ENCODE assay signal across 9 cellular contexts in the genomic region with DNA sequence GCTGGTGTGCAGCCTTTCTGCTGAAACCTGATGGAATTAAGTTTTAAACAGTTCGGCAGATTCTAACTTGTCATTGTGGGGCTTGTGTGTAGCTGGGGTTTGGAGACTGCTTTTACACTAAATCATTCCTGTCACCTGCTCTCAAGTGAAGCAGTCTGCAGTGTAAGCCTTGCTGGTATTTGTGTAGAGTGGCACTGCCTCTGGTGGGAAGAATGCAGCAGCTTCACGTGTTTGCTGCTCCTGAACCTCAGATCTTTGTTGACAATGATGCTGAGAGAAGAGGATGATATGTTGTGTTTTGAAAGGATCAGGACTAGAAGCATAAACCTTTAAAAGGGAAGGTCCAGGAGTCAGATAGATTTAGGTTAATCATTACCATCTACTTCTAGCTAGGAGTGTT.
DNase-seq lines count a peak whose midpoint lies in the region; ATAC-seq and TF ChIP-seq lines count a peak whose summit lies in the region.
"Had no signal": no experiment of that assay in that cellular context is flagged by ENCODE, and none has a peak within 500 bp of the region (broad histone marks: within the 10 kb centered on the region; RNA-seq: fewer than 3 reads in every experiment).

No MANE protein-coding gene starts in this region.

- H3K36me3 ChIP-seq in mesenchymal stem cell (ENCODE audit: control insufficient read depth in 1 of 2, insufficient read depth in 2 of 2, low read depth in 1 of 2, low read length in 2 of 2) = peaks cover 0 to 16% of the 10 kb centered on the region in 2 experiments

- no peak overlapping the region for H2BK5ac ChIP-seq in mesenchymal stem cell (ENCODE audit: low read depth, low read length, poor library complexity, severe bottlenecking)

- no peak overlapping the region for H3K27ac ChIP-seq in mesenchymal stem cell (ENCODE audit: low read length, poor library complexity, severe bottlenecking)

- H3K36me3 Mint-ChIP-seq in HFFc6 (ENCODE audit: low read depth) = no peaks in the 10 kb centered on the region

- no peak overlapping the region for H3K23ac ChIP-seq in mesenchymal stem cell (ENCODE audit: low read length in 2 of 2)

- no peaks in the 10 kb centered on the region for H3K9me3 ChIP-seq in mesenchymal stem cell (ENCODE audit: control insufficient read depth, low read length)

- no peak overlapping the region for H2AK5ac ChIP-seq in mesenchymal stem cell (ENCODE audit: low read length, severe bottlenecking)

- ATAC-seq in GM18868 (IDR thresholded peaks at IDR 0.05; ENCODE audit: unreplicated experiment) (no peak), GM19467 (IDR thresholded peaks at IDR 0.05; ENCODE audit: unreplicated experiment) (no peak)

- H2AFZ ChIP-seq in mesenchymal stem cell (ENCODE audit: low read depth, low read length) = no peak overlapping the region

- no peak overlapping the region for H2BK12ac ChIP-seq in mesenchymal stem cell (ENCODE audit: low read length in 2 of 2)

- no peak overlapping the region for H3K4me3 ChIP-seq in AG10803 (ENCODE audit: low read length)
- H3K4me3 ChIP-seq in mesenchymal stem cell (ENCODE audit: insufficient read depth in 1 of 2, low read depth in 1 of 2, low read length in 2 of 2) = no peak overlapping the region

- H3K4me1 ChIP-seq in mesenchymal stem cell (ENCODE audit: control insufficient read depth, insufficient read depth, low read depth, low read length) = peaks cover 5% of the 10 kb centered on the region

- H3K18ac ChIP-seq in mesenchymal stem cell (ENCODE audit: low read depth in 1 of 2, low read length in 2 of 2) = no peak overlapping the region

- no peaks in the 10 kb centered on the region for H3K27me3 Mint-ChIP-seq in HFFc6 (ENCODE audit: insufficient read depth)

- peaks cover 17% of the 10 kb centered on the region for H3K79me1 ChIP-seq in mesenchymal stem cell (replicated peaks; ENCODE audit: low read length, poor library complexity, severe bottlenecking)

- H3K4ac ChIP-seq in mesenchymal stem cell (ENCODE audit: low read depth in 1 of 2, low read length in 2 of 2) = no peak overlapping the region

- DNase-seq in AG10803 (ENCODE audit: low read depth) (peak; percentile 9), HFFc6 (peak; percentile 51), ecto neural progenitor cell (ENCODE audit: low spot score) (peak; percentile 53), mesenchymal stem cell (peak; percentile 35), NCI-H226 (no peak), OCI-M1 (lab: John Stamatoyannopoulos, UW) (no peak)
- DNase-seq: amniotic stem cell had no signal

- 48% methylated on average over 2 of the region's 2 CpGs for WGBS in mesenchymal stem cell

- TF ChIP-seq CTCF in AG10803 (conservative IDR thresholded peaks at IDR 0.05; ENCODE audit: low read length) (peak; percentile 40), HFFc6 (IDR thresholded peaks at IDR 0.05) (peak; percentile 71)

- no peaks in the 10 kb centered on the region for H3K9me3 Mint-ChIP-seq in HFFc6

- H4K8ac ChIP-seq in mesenchymal stem cell (ENCODE audit: low read length) = no peak overlapping the region

- H3K9ac ChIP-seq in mesenchymal stem cell (ENCODE audit: low read length) = no peak overlapping the region

- H4K91ac ChIP-seq in mesenchymal stem cell (ENCODE audit: low read length) = no peak overlapping the region

- no peak overlapping the region for H3K4me2 ChIP-seq in mesenchymal stem cell (ENCODE audit: low read length, poor library complexity, severe bottlenecking)

- H3K27ac Mint-ChIP-seq in HFFc6 = no peak overlapping the region

- no peak overlapping the region for H3K4me3 Mint-ChIP-seq in HFFc6

- H3K4me1 Mint-ChIP-seq in HFFc6 (ENCODE audit: low read depth) = peaks cover 29% of the 10 kb centered on the region

- H3K14ac ChIP-seq in mesenchymal stem cell (ENCODE audit: low read length in 2 of 2) = no peak overlapping the region

- no peak overlapping the region for H2BK120ac ChIP-seq in mesenchymal stem cell (ENCODE audit: low read depth, low read length)

- no peaks in the 10 kb centered on the region for H3K27me3 ChIP-seq in mesenchymal stem cell (ENCODE audit: control insufficient read depth in 1 of 2, insufficient read depth in 1 of 2, low read length in 2 of 2)

- no peak overlapping the region for H2BK15ac ChIP-seq in mesenchymal stem cell (ENCODE audit: low read depth, poor library complexity, severe bottlenecking)

Comparison
In these comparisons a context has a peak if more than half of its experiments do, and no peak if none do; other contexts are left out.
1. DNase-seq: peak in AG10803 (single experiment), HFFc6 (single experiment), ecto neural progenitor cell (single experiment) and mesenchymal stem cell (single experiment); none in NCI-H226 (single experiment) and OCI-M1 (single experiment).